ENCODE assay signal across 1 cellular context in the genomic region with DNA sequence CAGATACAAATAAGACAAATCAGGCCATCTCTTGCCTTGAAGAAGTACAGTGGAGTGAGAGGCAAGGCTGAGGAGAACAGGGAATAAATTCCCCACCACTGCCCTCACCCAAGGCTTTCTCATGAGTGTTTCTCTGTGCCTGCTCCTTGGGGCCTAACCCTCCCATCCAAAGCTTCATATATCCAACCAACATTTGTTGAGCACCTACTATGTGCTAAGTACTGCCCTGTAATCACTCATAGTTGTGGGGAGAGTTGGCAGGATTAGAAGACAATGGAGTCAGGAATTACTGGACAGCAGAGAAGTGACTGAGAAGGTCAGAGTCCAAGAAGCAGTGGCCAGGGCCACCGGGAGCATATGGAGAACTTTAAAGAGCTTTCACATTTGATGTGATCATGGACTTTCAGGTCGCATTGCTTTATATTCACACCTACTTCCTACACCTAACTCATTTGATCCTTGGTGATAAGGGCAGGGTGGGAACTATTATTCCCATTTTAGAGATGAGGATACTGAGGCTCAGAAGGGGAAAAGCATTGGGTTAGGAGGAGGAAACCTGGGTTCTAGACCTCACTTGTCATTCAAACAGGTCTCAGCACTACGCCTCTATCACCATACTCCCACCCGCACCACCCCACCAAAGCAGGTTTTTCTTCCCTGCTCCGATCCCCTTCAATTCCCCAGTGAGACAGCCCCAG.
TF ChIP-seq lines count a peak whose summit lies in the region.

No MANE protein-coding gene starts in this region.

TF ChIP-seq in H1, 55 proteins besides CTCF, POLR2A, EP300 and RAD21:
- TF ChIP-seq USF2 (IDR thresholded peaks at IDR 0.05; ENCODE audit: low read length): no peak
